ENCODE assay signal across 1 cellular context in genomic region chr9:127897194-127897692, GRCh38.
TF ChIP-seq lines count a peak whose summit lies in the region.

No MANE protein-coding gene starts in this region.

TF ChIP-seq in HepG2, 621 proteins besides CTCF, POLR2A, EP300 and RAD21 (continues in another document):
- TF ChIP-seq THYN1 (CRISPR knock-in tag; IDR thresholded peaks at IDR 0.05; ENCODE audit: borderline replicate concordance, low read depth) (no peak), GTF2F1 (IDR thresholded peaks at IDR 0.05; ENCODE audit: low read length) (no peak), TCF7L2 (IDR thresholded peaks at IDR 0.05; ENCODE audit: low read depth, low read length) (no peak), YEATS2 (CRISPR knock-in tag; IDR thresholded peaks at IDR 0.05; ENCODE audit: borderline replicate concordance) (peak; percentile 68; the same call in 1 of the 2 replicates), ATAD3A (CRISPR knock-in tag; IDR thresholded peaks at IDR 0.05) (no peak), ZNF75D (CRISPR knock-in tag; IDR thresholded peaks at IDR 0.05; ENCODE audit: borderline replicate concordance) (no peak), AGO2 (optimal IDR thresholded peaks at IDR 0.05; ENCODE audit: low read depth, low read length) (no peak), ATF4 (CRISPR knock-in tag; IDR thresholded peaks at IDR 0.05) (no peak), ARNT (IDR thresholded peaks at IDR 0.05) (no peak), USF2 (IDR thresholded peaks at IDR 0.05; ENCODE audit: low read depth, low read length) (no peak), USF2 (CRISPR knock-in tag; IDR thresholded peaks at IDR 0.05; ENCODE audit: borderline replicate concordance) (no peak), ZNF7 (CRISPR knock-in tag; IDR thresholded peaks at IDR 0.05) (no peak), ELF3 (CRISPR knock-in tag; IDR thresholded peaks at IDR 0.05) (peak; percentile 81), MYC (CRISPR knock-in tag; IDR thresholded peaks at IDR 0.05; ENCODE audit: borderline replicate concordance) (no peak), ZFYVE20 (CRISPR knock-in tag; IDR thresholded peaks at IDR 0.05; ENCODE audit: borderline replicate concordance, low read depth) (no peak), KDM6A (CRISPR knock-in tag; IDR thresholded peaks at IDR 0.05; ENCODE audit: low read depth) (peak; percentile 93), NFKB2 (CRISPR knock-in tag; IDR thresholded peaks at IDR 0.05; ENCODE audit: borderline replicate concordance) (peak; percentile 15; the same call in 1 of the 2 replicates), BCL6 (CRISPR knock-in tag; IDR thresholded peaks at IDR 0.05) (peak; percentile 83), KLF13 (CRISPR knock-in tag; IDR thresholded peaks at IDR 0.05) (no peak), TFE3 (CRISPR knock-in tag; IDR thresholded peaks at IDR 0.05) (no peak), ZNF124 (CRISPR knock-in tag; IDR thresholded peaks at IDR 0.05) (no peak), NR2C2 (CRISPR knock-in tag; IDR thresholded peaks at IDR 0.05; ENCODE audit: borderline replicate concordance) (no peak; the same call in 1 of the 2 replicates), WIZ (CRISPR knock-in tag; IDR thresholded peaks at IDR 0.05) (no peak), HCFC1 (IDR thresholded peaks at IDR 0.05; ENCODE audit: low read depth, low read length) (no peak), PAF1 (CRISPR knock-in tag; IDR thresholded peaks at IDR 0.05) (no peak), ZNF432 (CRISPR knock-in tag; IDR thresholded peaks at IDR 0.05; ENCODE audit: borderline replicate concordance) (no peak), ZNF713 (CRISPR knock-in tag; IDR thresholded peaks at IDR 0.05) (no peak), GLMP (CRISPR knock-in tag; IDR thresholded peaks at IDR 0.05; ENCODE audit: borderline replicate concordance) (no peak), ZNF513 (CRISPR knock-in tag; conservative IDR thresholded peaks at IDR 0.05) (no peak), KDM2A (CRISPR knock-in tag; IDR thresholded peaks at IDR 0.05; ENCODE audit: borderline replicate concordance, low read depth) (peak; percentile 41; the same call in 1 of the 2 replicates), SP140L (CRISPR knock-in tag; IDR thresholded peaks at IDR 0.05; ENCODE audit: borderline replicate concordance) (no peak), BCL3 (CRISPR knock-in tag; IDR thresholded peaks at IDR 0.05) (no peak), ZNF747 (CRISPR knock-in tag; IDR thresholded peaks at IDR 0.05; ENCODE audit: borderline replicate concordance) (no peak), AFF4 (CRISPR knock-in tag; IDR thresholded peaks at IDR 0.05) (no peak), IRF2 (CRISPR knock-in tag; IDR thresholded peaks at IDR 0.05) (peak; percentile 54; the same call in 1 of the 2 replicates), RORA (CRISPR knock-in tag; IDR thresholded peaks at IDR 0.05) (no peak), BRCA1 (CRISPR knock-in tag; IDR thresholded peaks at IDR 0.05) (no peak), ZNF292 (CRISPR knock-in tag; IDR thresholded peaks at IDR 0.05; ENCODE audit: borderline replicate concordance, low read depth) (no peak), REL (CRISPR knock-in tag; conservative IDR thresholded peaks at IDR 0.05) (no peak), ZNF704 (CRISPR knock-in tag; IDR thresholded peaks at IDR 0.05; ENCODE audit: borderline replicate concordance) (no peak), ZMYM3 (CRISPR knock-in tag; IDR thresholded peaks at IDR 0.05) (no peak), GATA4 (IDR thresholded peaks at IDR 0.05; ENCODE audit: borderline replicate concordance, low read depth) (0 out of 2 replicates have a peak, but pooled peaks have one; percentile 34), E2F1 (CRISPR knock-in tag; IDR thresholded peaks at IDR 0.05) (no peak), ZNF672 (CRISPR knock-in tag; IDR thresholded peaks at IDR 0.05) (no peak), ARID3A (IDR thresholded peaks at IDR 0.05; ENCODE audit: low read depth, low read length) (no peak), ZNF34 (CRISPR knock-in tag; IDR thresholded peaks at IDR 0.05; ENCODE audit: borderline replicate concordance) (no peak), PHF20 (CRISPR knock-in tag; IDR thresholded peaks at IDR 0.05) (no peak), ZNF101 (CRISPR knock-in tag; IDR thresholded peaks at IDR 0.05; ENCODE audit: borderline replicate concordance, low read depth) (no peak), HNRNPH1 (optimal IDR thresholded peaks at IDR 0.05; ENCODE audit: low read depth, low read length) (no peak), TBL1XR1 (IDR thresholded peaks at IDR 0.05; ENCODE audit: borderline replicate concordance, low read length, partially characterized antibody) (no peak), ZBTB3 (CRISPR knock-in tag; IDR thresholded peaks at IDR 0.05; ENCODE audit: borderline replicate concordance, low read depth) (no peak), MEIS1 (CRISPR knock-in tag; IDR thresholded peaks at IDR 0.05; ENCODE audit: borderline replicate concordance) (no peak), RXRA (CRISPR knock-in tag; IDR thresholded peaks at IDR 0.05) (peak; percentile 68; the same call in 1 of the 2 replicates), TEAD3 (CRISPR knock-in tag; optimal IDR thresholded peaks at IDR 0.05; ENCODE audit: borderline replicate concordance) (peak; percentile 6)
